In the genomic region with DNA sequence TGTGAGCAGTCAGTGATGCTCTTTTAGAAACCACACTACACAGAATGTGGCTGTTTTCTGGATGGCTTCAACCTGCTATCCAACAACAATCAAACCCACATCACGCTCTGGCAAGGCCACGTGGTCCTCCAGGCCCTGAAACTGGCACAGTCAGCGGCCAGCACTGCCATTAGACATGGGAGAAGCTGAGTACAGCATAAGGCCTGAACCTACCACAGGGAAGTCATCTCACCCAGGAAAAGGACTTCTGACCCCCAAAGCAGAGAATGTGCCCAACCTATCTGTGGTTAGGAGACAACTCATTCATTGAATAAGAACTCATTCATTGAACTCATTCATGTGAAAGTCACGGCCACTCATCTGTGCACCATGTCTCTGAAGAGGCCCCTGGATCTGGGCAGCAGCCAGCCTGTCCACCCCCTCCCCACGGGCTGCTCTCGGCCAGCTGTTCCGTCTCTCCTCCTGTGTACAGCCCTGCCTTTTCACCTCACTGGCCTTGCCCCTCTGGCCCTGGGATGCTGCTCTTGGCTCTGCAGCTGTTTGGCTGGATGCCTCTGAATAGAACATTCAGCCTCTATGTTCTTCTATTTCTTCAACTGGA, we compare ENCODE assay signal across 11 cellular contexts. TPM values are rescaled to one million over a fixed set of nuclear protein-coding genes. Genes with fewer than 3 reads are reported as not detected.
A peak's percentile ranks its signal among the peaks of the same experiment; 100 is the strongest.
DNase-seq lines count a peak whose midpoint lies in the region; ATAC-seq and TF ChIP-seq lines count a peak whose summit lies in the region.
"Had no signal": no experiment of that assay in that cellular context is flagged by ENCODE, and none has a peak within 500 bp of the region (broad histone marks: within the 10 kb centered on the region; RNA-seq: fewer than 3 reads in every experiment).

No MANE protein-coding gene starts in this region.

- H3K4me1 ChIP-seq in psoas muscle, result peaks cover 55% of the 10 kb centered on the region

- intact Hi-C loops in left ventricle myocardium superior (cut with micrococcal nuclease), result no loop called here
- intact Hi-C loops in psoas muscle (cut with DNase I), result no loop called here

- H3K27ac ChIP-seq in angular gyrus (ENCODE audit: low read depth, low read length) (peak overlapping the region; percentile 96), psoas muscle (peak overlapping the region; percentile 89)

- WGBS in psoas muscle, 3 donors, result 35 to 54% (median 54%) methylated on average over 7 of the region's 7 CpGs

- no peaks in the 10 kb centered on the region for H3K9me3 ChIP-seq in psoas muscle

- no peak overlapping the region for H3K4me3 ChIP-seq in psoas muscle

- ATAC-seq in left ventricle myocardium superior (peak; percentile 36), psoas muscle (no peak), HG02852 (IDR thresholded peaks at IDR 0.05; ENCODE audit: unreplicated experiment) (no peak), GM21619 (IDR thresholded peaks at IDR 0.05; ENCODE audit: unreplicated experiment) (no peak)

- H3K36me3 ChIP-seq in psoas muscle (ENCODE audit: insufficient read depth in 1 of 2, low read depth in 1 of 2), result no peaks in the 10 kb centered on the region

- DNase-seq in EH (ENCODE audit: low read depth) (peak; percentile 42), left ventricle myocardium superior (peak; percentile 69), psoas muscle (no peak), HT-29 (ENCODE audit: low spot score) (no peak), NCI-H146 treated with DMSO at 0.1 percent for 48 hours (lab: John Stamatoyannopoulos, UW; ENCODE audit: unreplicated experiment) (no peak)
- DNase-seq: activated T-cell treated with anti-CD3 and anti-CD28 coated beads for 4 hours; CD4-positive, alpha-beta T cell; NCI-H774 had no signal

- no peak for TF ChIP-seq CTCF in psoas muscle (IDR thresholded peaks at IDR 0.05)

- H3K27me3 ChIP-seq in psoas muscle (ENCODE audit: insufficient read depth in 3 of 3, low read length in 2 of 3), result no peaks in the 10 kb centered on the region

RNA-seq across cellular contexts. Expression of gene C1orf198, which starts 41.1 kb away (rescaled TPM):
- total RNA-seq in left ventricle myocardium superior (49.8 TPM), psoas muscle (100 to 1,000 TPM in 2 of 4 donors, 10 to 100 TPM in 2; 32.0 to 122 (median 86.7) TPM)
- 10 to 100 TPM; 44.6 to 99.6 (median 81.8) TPM for polyA plus RNA-seq in psoas muscle
- 29.7 and 35.0 TPM in 2 replicates for total RNA-seq in HT-29 (2014; rRNA removed; shearing (Covaris generic))

Comparison
In these comparisons a context has a peak if more than half of its experiments do, and no peak if none do; other contexts are left out.
1. DNase-seq: peak in EH (single experiment) and left ventricle myocardium superior (single experiment); none in psoas muscle (0 of 2), HT-29 (single experiment) and NCI-H146 treated with DMSO at 0.1 percent for 48 hours (single experiment).